Comparison of ENCODE assay signal across 35 cellular contexts in the genomic region with DNA sequence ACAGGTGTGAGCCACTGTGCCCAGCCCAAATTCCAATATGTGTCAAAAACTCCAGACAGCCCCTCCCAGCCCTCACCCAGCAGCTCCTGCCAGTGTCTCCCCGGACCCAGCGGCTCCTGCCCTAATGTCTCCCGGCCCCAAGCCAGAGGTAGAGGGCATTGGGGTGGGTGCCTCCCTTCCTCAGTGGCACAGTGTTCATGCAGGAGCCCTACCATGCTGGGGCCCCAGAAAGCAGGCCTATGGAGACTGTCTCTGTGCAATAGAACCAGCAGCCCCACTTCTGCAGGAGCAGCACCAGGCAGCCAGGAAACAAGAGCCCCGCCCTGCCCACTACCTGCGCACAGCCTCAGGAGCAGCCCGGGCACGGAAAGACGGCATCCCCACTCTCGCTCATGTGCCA.
"Had no signal": no experiment of that assay in that cellular context is flagged by ENCODE, and none has a peak within 500 bp of the region (broad histone marks: within the 10 kb centered on the region; RNA-seq: fewer than 3 reads in every experiment).

No MANE protein-coding gene starts in this region.

- H3K36me3 ChIP-seq: adrenal gland, breast epithelium had no signal

- H2AFZ ChIP-seq: PC-9 had no signal

- H3K4me3 Mint-ChIP-seq: activated B cell treated with CpG ODN at 0.5 μM for 24 hours; activated CD4-positive, alpha-beta memory T cell treated with anti-CD3 and anti-CD28 coated beads for 36 hours; activated naive CD4-positive, alpha-beta T cell treated with anti-CD3 and anti-CD28 coated beads for 36 hours; activated T-cell treated with anti-CD3 and anti-CD28 coated beads, Interleukin-2, amount 50 U/mL, for 4 hours; activated T-helper 1 cell treated with anti-CD3 and anti-CD28 coated beads, Interleukin-12 subunit alpha, Interleukin-12 subunit beta, Interleukin-2, Interleukin-4 antibody, amounts not matched to agents 30 ng/mL and 10 ng/mL and 1 ng/mL, durations not matched to agents 14 hours and 24 hours and 36 hours had no signal

- FAIRE-seq: astrocyte, RCC 7860 had no signal

- H3K27ac Mint-ChIP-seq: activated B cell treated with CpG ODN at 0.5 μM for 24 hours; activated CD4-positive, alpha-beta memory T cell treated with anti-CD3 and anti-CD28 coated beads for 36 hours; activated naive CD4-positive, alpha-beta T cell treated with anti-CD3 and anti-CD28 coated beads for 36 hours; activated T-helper 1 cell treated with anti-CD3 and anti-CD28 coated beads, Interleukin-12 subunit alpha, Interleukin-12 subunit beta, Interleukin-2, Interleukin-4 antibody, amounts not matched to agents 30 ng/mL and 10 ng/mL and 1 ng/mL, durations not matched to agents 14 hours and 24 hours and 36 hours had no signal

- DNase-seq: activated B cell treated with CpG ODN at 0.5 μM for 24 hours; activated CD4-positive, alpha-beta memory T cell treated with anti-CD3 and anti-CD28 coated beads for 36 hours; activated CD4-positive, alpha-beta T cell treated with anti-CD3 and anti-CD28 coated beads for 4 hours; activated CD4-positive, alpha-beta T cell treated with anti-CD3 and anti-CD28 coated beads, Interleukin-2, amount 50 U/mL, for 1 hour; activated CD4-positive, CD25-positive, alpha-beta regulatory T cell treated with anti-CD3 and anti-CD28 coated beads, Interleukin-2, amount 50 U/mL, for 72 hours; activated CD8-positive, alpha-beta memory T cell treated with anti-CD3 and anti-CD28 coated beads, Interleukin-2, amount 50 U/mL, for 4 hours; activated gamma-delta T cell treated with Interleukin-2 at 50 U/mL for 16 hours; activated naive CD4-positive, alpha-beta T cell treated with anti-CD3 and anti-CD28 coated beads for 36 hours; activated T-cell treated with anti-CD3 and anti-CD28 coated beads for 4 hours; activated T-cell treated with anti-CD3 and anti-CD28 coated beads, Interleukin-2, amount 50 U/mL, for 4 hours; adrenal gland; body of pancreas; NCI-H1105; NCI-H1417 treated with DMSO at 0.1 percent for 48 hours; NCI-H1694; NCI-H1930; NCI-H2081 treated with DMSO at 0.1 percent for 48 hours; NCI-H226; NCI-H446 treated with DMSO at 0.1 percent for 48 hours; NCI-H524 treated with DMSO at 0.1 percent for 48 hours; NCI-H748 treated with DMSO at 0.1 percent for 48 hours; NK-92 treated with Interleukin-12 subunit alpha and Interleukin-12 subunit beta, amount 100 ng/mL, for 24 hours; PC-9; SW 1271; T-helper 1 cell; T-helper 2 cell; T-helper 9 cell had no signal

- H3K27ac ChIP-seq: adrenal gland, body of pancreas, breast epithelium, PC-9, RWPE1, VCaP had no signal

- H3K9me3 Mint-ChIP-seq: activated B cell treated with CpG ODN at 0.5 μM for 24 hours; activated CD4-positive, alpha-beta memory T cell treated with anti-CD3 and anti-CD28 coated beads for 36 hours; activated naive CD4-positive, alpha-beta T cell treated with anti-CD3 and anti-CD28 coated beads for 36 hours; activated naive CD4-positive, alpha-beta T cell treated with anti-CD3 and anti-CD28 coated beads, Interleukin-2, amount 50 U/mL, for 72 hours; activated T-cell treated with anti-CD3 and anti-CD28 coated beads, Interleukin-2, amount 50 U/mL, for 4 hours; activated T-helper 1 cell treated with anti-CD3 and anti-CD28 coated beads, Interleukin-12 subunit alpha, Interleukin-12 subunit beta, Interleukin-2, Interleukin-4 antibody, amounts not matched to agents 30 ng/mL and 10 ng/mL and 1 ng/mL, durations not matched to agents 14 hours and 24 hours and 36 hours had no signal

- H3K27me3 ChIP-seq: adrenal gland, body of pancreas, breast epithelium had no signal

- H3K4me3 ChIP-seq: adrenal gland, body of pancreas, breast epithelium, PC-9 had no signal

- H3K9me3 ChIP-seq: adrenal gland, body of pancreas, breast epithelium had no signal

- H3K27me3 Mint-ChIP-seq: activated B cell treated with CpG ODN at 0.5 μM for 24 hours; activated CD4-positive, alpha-beta memory T cell treated with anti-CD3 and anti-CD28 coated beads for 36 hours had no signal

- H3K4me1 ChIP-seq: breast epithelium had no signal

- H3K4me2 ChIP-seq: PC-9 had no signal

- ATAC-seq: activated naive CD4-positive, alpha-beta T cell treated with anti-CD3 and anti-CD28 coated beads, Interleukin-2, amount 50 U/mL, for 72 hours; activated T-cell treated with anti-CD3 and anti-CD28 coated beads, Interleukin-2, amount 50 U/mL, for 4 hours; body of pancreas; Right ventricle myocardium inferior had no signal
